Comparison of ENCODE assay signal across 35 cellular contexts in genomic region chr7:30986331-30986730, GRCh38. TPM values are rescaled to one million over a fixed set of nuclear protein-coding genes. Genes with fewer than 3 reads are reported as not detected.
"Had no signal": no experiment of that assay in that cellular context is flagged by ENCODE, and none has a peak within 500 bp of the region (broad histone marks: within the 10 kb centered on the region; RNA-seq: fewer than 3 reads in every experiment).

No MANE protein-coding gene starts in this region.

- H3K4me3 Mint-ChIP-seq: activated B cell treated with CpG ODN at 0.5 μM for 24 hours; activated CD4-positive, alpha-beta memory T cell treated with anti-CD3 and anti-CD28 coated beads for 36 hours; activated CD4-positive, alpha-beta T cell treated with anti-CD3 and anti-CD28 coated beads, Interleukin-2, amount 10 ng/mL, durations not matched to agents 24 days and 14 days; activated naive CD4-positive, alpha-beta T cell treated with anti-CD3 and anti-CD28 coated beads for 36 hours; activated naive CD8-positive, alpha-beta T cell; activated T-helper 17 cell treated with anti-CD3 and anti-CD28 coated beads, Interleukin-2, amount 50 U/mL, for 72 hours; IgD-negative memory B cell had no signal

- H3K27me3 ChIP-seq: brain microvascular endothelial cell, Peyer's patch had no signal

- H3K4me3 ChIP-seq: cardiac muscle cell, Peyer's patch, SJCRH30 had no signal

- H3K27ac Mint-ChIP-seq: activated B cell treated with CpG ODN at 0.5 μM for 24 hours; activated CD4-positive, alpha-beta memory T cell treated with anti-CD3 and anti-CD28 coated beads for 36 hours; activated CD4-positive, alpha-beta T cell treated with anti-CD3 and anti-CD28 coated beads, Interleukin-2, amount 10 ng/mL, durations not matched to agents 24 days and 14 days; activated naive CD4-positive, alpha-beta T cell treated with anti-CD3 and anti-CD28 coated beads for 36 hours; activated naive CD8-positive, alpha-beta T cell; activated T-helper 17 cell treated with anti-CD3 and anti-CD28 coated beads, Interleukin-2, amount 50 U/mL, for 72 hours; IgD-negative memory B cell had no signal

- H3K4me1 ChIP-seq: SJCRH30 had no signal

- DNase-seq: activated B cell treated with CpG ODN at 0.5 μM for 24 hours; activated CD4-positive, alpha-beta memory T cell treated with anti-CD3 and anti-CD28 coated beads for 36 hours; activated CD4-positive, alpha-beta T cell treated with anti-CD3 and anti-CD28 coated beads for 1 hour; activated CD4-positive, alpha-beta T cell treated with anti-CD3 and anti-CD28 coated beads, Interleukin-2, amount 10 ng/mL, durations not matched to agents 24 days and 14 days; activated gamma-delta T cell; activated naive CD4-positive, alpha-beta T cell treated with anti-CD3 and anti-CD28 coated beads for 36 hours; activated T-cell treated with anti-CD3 and anti-CD28 coated beads for 4 hours; activated T-cell treated with anti-CD3 and anti-CD28 coated beads, Interleukin-2, amount 50 U/mL, for 48 hours; amygdala; brain microvascular endothelial cell; KG1; NCI-H1048; NCI-H146; NCI-H187 treated with DMSO at 0.1 percent for 48 hours; NCI-H2171 treated with DMSO at 0.1 percent for 48 hours; NCI-H226; NCI-H526; NCI-H82; NK-92 treated with Interleukin-12 subunit alpha and Interleukin-12 subunit beta, amount 100 ng/mL, for 24 hours; Right ventricle myocardium superior; SJCRH30; SK-N-SH; SW 1271 had no signal

- ATAC-seq: activated T-helper 17 cell treated with anti-CD3 and anti-CD28 coated beads, Interleukin-2, amount 50 U/mL, for 72 hours had no signal

- H3K36me3 Mint-ChIP-seq: activated CD4-positive, alpha-beta memory T cell treated with anti-CD3 and anti-CD28 coated beads for 36 hours; activated naive CD8-positive, alpha-beta T cell; IgD-negative memory B cell had no signal

- H3K36me3 ChIP-seq: brain microvascular endothelial cell, cardiac muscle cell, Peyer's patch, SJCRH30 had no signal

- H3K9me3 ChIP-seq: Peyer's patch, SJCRH30, SK-N-SH had no signal

- H3K9me3 Mint-ChIP-seq: activated B cell treated with CpG ODN at 0.5 μM for 24 hours; activated CD4-positive, alpha-beta memory T cell treated with anti-CD3 and anti-CD28 coated beads for 36 hours; activated CD4-positive, alpha-beta T cell treated with anti-CD3 and anti-CD28 coated beads, Interleukin-2, amount 10 ng/mL, durations not matched to agents 24 days and 14 days; activated naive CD4-positive, alpha-beta T cell treated with anti-CD3 and anti-CD28 coated beads for 36 hours; activated T-helper 17 cell treated with anti-CD3 and anti-CD28 coated beads, Interleukin-2, amount 50 U/mL, for 72 hours; IgD-negative memory B cell had no signal

- H3K9ac ChIP-seq: SK-N-SH had no signal

- H3K27ac ChIP-seq: brain microvascular endothelial cell, cardiac muscle cell, Peyer's patch, RWPE1, SJCRH30 had no signal

RNA-seq across cellular contexts. Expression of gene GHRHR, which starts 22.6 kb away (rescaled TPM):
- total RNA-seq: activated B cell treated with CpG ODN at 0.5 μM for 24 hours; activated CD4-positive, alpha-beta memory T cell treated with anti-CD3 and anti-CD28 coated beads for 36 hours; activated CD4-positive, alpha-beta T cell treated with anti-CD3 and anti-CD28 coated beads, Interleukin-2, amount 10 ng/mL, durations not matched to agents 24 days and 14 days; activated CD8-positive, alpha-beta memory T cell treated with anti-CD3 and anti-CD28 coated beads for 36 hours; activated naive CD4-positive, alpha-beta T cell treated with anti-CD3 and anti-CD28 coated beads for 36 hours; activated T-helper 17 cell treated with anti-CD3 and anti-CD28 coated beads, Interleukin-2, amount 50 U/mL, for 72 hours; astrocyte; cardiac muscle cell; LHCN-M2; M059J; NCI-H460; Peyer's patch; Right ventricle myocardium superior; SJCRH30; T-helper 1 cell treated with Interleukin-12 subunit alpha and Interleukin-12 subunit beta and Interleukin-4 antibody, amounts not matched to agents 30 ng/mL and 1 ng/mL, for 36 hours had no signal
